ENCODE assay signal across 12 cellular contexts in the genomic region with DNA sequence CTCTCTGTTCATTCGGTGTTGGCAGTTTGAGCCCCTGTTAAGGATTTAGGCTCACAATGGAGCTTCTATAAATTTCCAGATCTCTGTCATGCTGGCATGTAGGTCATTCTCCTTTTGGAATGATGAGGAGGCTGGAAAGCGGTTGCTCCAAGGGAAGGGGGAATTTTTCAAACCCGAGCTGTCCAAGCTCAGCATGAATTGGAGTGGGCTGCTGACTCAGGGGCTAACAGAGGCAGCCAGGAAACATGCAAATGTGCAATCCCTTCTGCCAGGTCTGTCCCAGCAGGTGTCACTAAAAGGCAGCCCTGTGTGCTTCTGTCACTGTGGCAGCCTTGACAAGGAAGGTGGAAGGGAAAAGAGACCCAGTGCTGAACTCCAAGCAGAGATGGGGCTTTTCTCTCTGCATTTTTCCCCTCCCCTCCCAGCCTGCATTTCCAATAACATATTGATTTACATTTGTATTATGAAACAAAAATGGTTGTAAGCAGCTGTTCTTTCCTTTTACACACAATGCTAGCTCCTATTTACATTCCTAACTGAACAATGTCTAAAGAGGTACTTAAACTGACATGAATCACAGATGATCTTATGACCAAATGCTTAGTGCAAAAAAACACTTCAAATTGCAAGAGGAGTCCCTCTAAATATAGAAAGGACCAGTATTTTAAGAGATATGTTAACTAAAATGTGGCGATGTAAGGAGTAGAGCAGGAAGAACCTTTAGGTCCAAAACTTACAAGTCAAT.
A peak's percentile ranks its signal among the peaks of the same experiment; 100 is the strongest.
DNase-seq lines count a peak whose midpoint lies in the region; ATAC-seq, FAIRE-seq and TF ChIP-seq lines count a peak whose summit lies in the region.
"Had no signal": no experiment of that assay in that cellular context is flagged by ENCODE, and none has a peak within 500 bp of the region (broad histone marks: within the 10 kb centered on the region; RNA-seq: fewer than 3 reads in every experiment).

No MANE protein-coding gene starts in this region.

- H3K4me3 ChIP-seq in gastrocnemius medialis = no peak overlapping the region
- H3K4me3 ChIP-seq: adrenal gland, heart right ventricle, sigmoid colon had no signal

- in situ Hi-C loops in gastrocnemius medialis (cut with MboI; ENCODE audit: low sequenced_read_pairs in 4 of 4) = loop anchor here (25.0 kb wide), 2 partner anchors 110 to 435 kb away; no protein-coding TSS in a partner anchor

- H3K36me3 Mint-ChIP-seq in nephron progenitor cell (ENCODE audit: low read depth) = no peaks in the 10 kb centered on the region

- no peak for TF ChIP-seq POLR2A in H54 (IDR thresholded peaks at IDR 0.05; ENCODE audit: low read depth, low read length)
- no peak for TF ChIP-seq POLR2A in gastrocnemius medialis (IDR thresholded peaks at IDR 0.05)

- H3K9me3 Mint-ChIP-seq in nephron progenitor cell = peaks cover 4% of the 10 kb centered on the region

- no peak overlapping the region for H3K27ac ChIP-seq in gastrocnemius medialis
- H3K27ac ChIP-seq: adrenal gland, heart right ventricle had no signal

- no peak for TF ChIP-seq CTCF in nephron progenitor cell (IDR thresholded peaks at IDR 0.05)
- TF ChIP-seq CTCF in gastrocnemius medialis (IDR thresholded peaks at IDR 0.05 in 4 of 5, conservative IDR thresholded peaks at IDR 0.05 in 1 of 5) = no peak

- no peak overlapping the region for H3K27ac Mint-ChIP-seq in nephron progenitor cell

- H3K4me1 ChIP-seq in gastrocnemius medialis = no peaks in the 10 kb centered on the region
- H3K4me1 ChIP-seq: adrenal gland, heart right ventricle had no signal

- peaks cover 18% of the 10 kb centered on the region for H3K4me1 Mint-ChIP-seq in nephron progenitor cell

- no peaks in the 10 kb centered on the region for H3K9me3 ChIP-seq in gastrocnemius medialis
- H3K9me3 ChIP-seq: adrenal gland, sigmoid colon had no signal

- intact Hi-C loops in gastrocnemius medialis (cut with DNase I; ENCODE audit: low total_unique reads) = no loop called here

- no peaks in the 10 kb centered on the region for H3K36me3 ChIP-seq in gastrocnemius medialis
- H3K36me3 ChIP-seq: adrenal gland, heart right ventricle, sigmoid colon had no signal

- H3K27me3 ChIP-seq in gastrocnemius medialis = no peaks in the 10 kb centered on the region
- H3K27me3 ChIP-seq: adrenal gland, sigmoid colon had no signal

- no peak for FAIRE-seq in H54 (lab: Jason Lieb, UNC)

- no peak for ATAC-seq in gastrocnemius medialis
- ATAC-seq: heart right ventricle had no signal

- peak overlapping the region; percentile 6 for H3K4me3 Mint-ChIP-seq in nephron progenitor cell

- peaks cover 8% of the 10 kb centered on the region for H3K27me3 Mint-ChIP-seq in nephron progenitor cell (ENCODE audit: low read depth, poor library complexity)

- DNase-seq in DMS79 (lab: John Stamatoyannopoulos, UW) (peak; percentile 4), M059J (ENCODE audit: low read depth) (peak; percentile 11), SW480 (ENCODE audit: low spot score) (peak; percentile 40), nephron progenitor cell (peak; percentile 18), H54 (ENCODE audit: insufficient read length, low spot score) (no peak), GM03348 (ENCODE audit: low spot score) (no peak), NCI-H774 (lab: John Stamatoyannopoulos, UW) (no peak), gastrocnemius medialis (no peak)
- DNase-seq: heart right ventricle, MM.1S, sigmoid colon had no signal

Comparison
In these comparisons a context has a peak if more than half of its experiments do, and no peak if none do; other contexts are left out.
1. DNase-seq: peak in DMS79 (single experiment), M059J (single experiment), SW480 (single experiment) and nephron progenitor cell (single experiment); none in H54 (single experiment), GM03348 (single experiment), NCI-H774 (single experiment) and gastrocnemius medialis (0 of 2).